13 cellular contexts compared by ENCODE assay signal in the genomic region with DNA sequence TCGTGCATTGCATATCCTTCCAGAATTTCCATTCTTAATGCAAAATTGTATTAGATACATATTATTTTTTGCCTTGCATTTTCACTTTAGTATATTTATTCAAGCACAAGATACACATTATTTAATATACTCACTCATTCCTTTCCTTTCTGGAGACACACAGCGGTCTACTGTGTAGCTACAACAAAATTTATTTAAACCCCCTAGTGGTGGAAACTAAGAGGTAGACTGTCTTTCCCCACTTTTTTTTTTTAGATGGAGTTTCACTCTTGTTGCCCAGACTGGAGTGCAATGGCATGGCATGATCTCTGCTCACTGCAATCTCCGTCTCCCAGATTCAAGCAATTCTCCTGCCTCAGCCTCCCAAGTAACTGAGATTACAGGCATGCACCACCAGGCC.
DNase-seq lines count a peak whose midpoint lies in the region; FAIRE-seq and TF ChIP-seq lines count a peak whose summit lies in the region.
"Had no signal": no experiment of that assay in that cellular context is flagged by ENCODE, and none has a peak within 500 bp of the region (broad histone marks: within the 10 kb centered on the region; RNA-seq: fewer than 3 reads in every experiment).

No MANE protein-coding gene starts in this region.

- H3K79me2 ChIP-seq in Loucy (ENCODE audit: insufficient read depth, low read length): no peaks in the 10 kb centered on the region
- H3K79me2 ChIP-seq in astrocyte (ENCODE audit: insufficient read depth, low read length): no peaks in the 10 kb centered on the region

- TF ChIP-seq CTCF in Loucy (conservative IDR thresholded peaks at IDR 0.05; ENCODE audit: low read length): peak; percentile 49
- peak; percentile 21 for TF ChIP-seq CTCF in astrocyte (IDR thresholded peaks at IDR 0.05; ENCODE audit: insufficient read depth, low read depth, low read length)
- peak; percentile 40 for TF ChIP-seq CTCF in progenitor cell of endocrine pancreas (IDR thresholded peaks at IDR 0.05; ENCODE audit: unreplicated experiment)

- no peaks in the 10 kb centered on the region for H3K36me3 ChIP-seq in Loucy (ENCODE audit: insufficient read depth, low read length)
- H3K36me3 ChIP-seq in astrocyte (ENCODE audit: insufficient read depth, low read length): no peaks in the 10 kb centered on the region
- no peaks in the 10 kb centered on the region for H3K36me3 ChIP-seq in effector memory CD4-positive, alpha-beta T cell (ENCODE audit: control insufficient read depth, insufficient read depth, low read length)
- H3K36me3 ChIP-seq: pancreas, upper lobe of right lung had no signal

- DNase-seq in NCI-H2171 treated with DMSO at 0.1 percent for 48 hours (lab: John Stamatoyannopoulos, UW): peak; percentile 1
- DNase-seq in NCI-H2171 (lab: John Stamatoyannopoulos, UW): no peak
- DNase-seq in astrocyte (ENCODE audit: low read depth): no peak
- no peak for DNase-seq in progenitor cell of endocrine pancreas (ENCODE audit: low spot score, unreplicated experiment)
- DNase-seq in posterior cingulate gyrus: no peak
- DNase-seq in activated CD8-positive, alpha-beta memory T cell treated with anti-CD3 and anti-CD28 coated beads, Interleukin-2, amount 50 U/mL, for 48 hours: no peak
- no peak for DNase-seq in effector memory CD4-positive, alpha-beta T cell
- DNase-seq: activated T-cell treated with anti-CD3 and anti-CD28 coated beads, Interleukin-2, amount 50 U/mL, for 48 hours; pancreas; SHP77 treated with DMSO at 0.1 percent for 48 hours; upper lobe of right lung had no signal

- no peaks in the 10 kb centered on the region for H3K27me3 Mint-ChIP-seq in astrocyte (ENCODE audit: low read depth, unreplicated experiment)
- H3K27me3 Mint-ChIP-seq in progenitor cell of endocrine pancreas: no peaks in the 10 kb centered on the region
- H3K27me3 Mint-ChIP-seq: brain had no signal

- H3K9me3 Mint-ChIP-seq in astrocyte (ENCODE audit: unreplicated experiment): no peaks in the 10 kb centered on the region
- no peaks in the 10 kb centered on the region for H3K9me3 Mint-ChIP-seq in progenitor cell of endocrine pancreas (ENCODE audit: low read depth)
- H3K9me3 Mint-ChIP-seq: brain had no signal

- no peaks in the 10 kb centered on the region for H3K9me2 ChIP-seq in Loucy (replicated peaks; ENCODE audit: low read depth, low read length)

- H3K9ac ChIP-seq in Loucy (ENCODE audit: low read depth, low read length, poor library complexity, severe bottlenecking): no peak overlapping the region
- no peak overlapping the region for H3K9ac ChIP-seq in astrocyte (ENCODE audit: low read length)

- H3K4me2 ChIP-seq in Loucy (ENCODE audit: low read depth, low read length, poor library complexity, severe bottlenecking): no peak overlapping the region
- H3K4me2 ChIP-seq in astrocyte (ENCODE audit: low read length): no peak overlapping the region

- H3K27ac ChIP-seq in astrocyte (ENCODE audit: low read depth, low read length): no peak overlapping the region
- no peak overlapping the region for H3K27ac ChIP-seq in effector memory CD4-positive, alpha-beta T cell (ENCODE audit: insufficient read depth, low read length, poor library complexity, severe bottlenecking)
- H3K27ac ChIP-seq: pancreas, upper lobe of right lung had no signal

- H3F3A ChIP-seq in Loucy (ENCODE audit: low read depth): no peaks in the 10 kb centered on the region

- H3K4me3 Mint-ChIP-seq in astrocyte (ENCODE audit: unreplicated experiment): no peak overlapping the region
- H3K4me3 Mint-ChIP-seq in progenitor cell of endocrine pancreas (ENCODE audit: low read depth): no peak overlapping the region
- H3K4me3 Mint-ChIP-seq: brain had no signal

- H3K27ac Mint-ChIP-seq in astrocyte (ENCODE audit: unreplicated experiment): no peak overlapping the region
- H3K27ac Mint-ChIP-seq in progenitor cell of endocrine pancreas: no peak overlapping the region
- H3K27ac Mint-ChIP-seq: brain had no signal

- no peaks in the 10 kb centered on the region for H3K4me1 Mint-ChIP-seq in astrocyte (ENCODE audit: low read depth, unreplicated experiment)
- H3K4me1 Mint-ChIP-seq in progenitor cell of endocrine pancreas (ENCODE audit: low read depth): peaks cover 2% of the 10 kb centered on the region
- H3K4me1 Mint-ChIP-seq: brain had no signal

- H4K20me1 ChIP-seq in Loucy (ENCODE audit: insufficient read depth, low read length, poor library complexity, severe bottlenecking): no peaks in the 10 kb centered on the region
- H4K20me1 ChIP-seq in astrocyte (ENCODE audit: insufficient read depth, low read length): no peaks in the 10 kb centered on the region

- H3K9me3 ChIP-seq in Loucy (ENCODE audit: insufficient read depth, low read depth, low read length): no peaks in the 10 kb centered on the region
- no peaks in the 10 kb centered on the region for H3K9me3 ChIP-seq in astrocyte (ENCODE audit: insufficient read depth, low read depth, low read length)
- no peaks in the 10 kb centered on the region for H3K9me3 ChIP-seq in effector memory CD4-positive, alpha-beta T cell (ENCODE audit: control insufficient read depth, low read length)
- H3K9me3 ChIP-seq: pancreas, upper lobe of right lung had no signal

- H3K27me3 ChIP-seq in Loucy (ENCODE audit: insufficient read depth, low read length, poor library complexity, severe bottlenecking) (no peaks in the 10 kb centered on the region), astrocyte (ENCODE audit: insufficient read depth, low read length) (no peaks in the 10 kb centered on the region)
- no peaks in the 10 kb centered on the region for H3K27me3 ChIP-seq in effector memory CD4-positive, alpha-beta T cell (replicated peaks; ENCODE audit: control insufficient read depth, insufficient read depth, low read length, poor library complexity, severe bottlenecking)
- H3K27me3 ChIP-seq: pancreas, upper lobe of right lung had no signal

- no peak for FAIRE-seq in astrocyte (lab: Jason Lieb, UNC)
- FAIRE-seq: pancreas had no signal

- H3K4me3 ChIP-seq in Loucy (ENCODE audit: low read length, poor library complexity, severe bottlenecking) (no peak overlapping the region), astrocyte (ENCODE audit: insufficient read depth, low read depth, low read length) (no peak overlapping the region)
- no peak overlapping the region for H3K4me3 ChIP-seq in effector memory CD4-positive, alpha-beta T cell (ENCODE audit: insufficient read depth, low read depth, low read length, poor library complexity, severe bottlenecking)
- H3K4me3 ChIP-seq: pancreas, upper lobe of right lung had no signal

- H2AFZ ChIP-seq in Loucy (ENCODE audit: low read length) (no peak overlapping the region), astrocyte (ENCODE audit: low read depth, low read length) (no peak overlapping the region)

- H3K4me1 ChIP-seq in Loucy (ENCODE audit: insufficient read depth, low read length, poor library complexity, severe bottlenecking) (no peaks in the 10 kb centered on the region), astrocyte (ENCODE audit: insufficient read depth, low read length) (no peaks in the 10 kb centered on the region)
- no peaks in the 10 kb centered on the region for H3K4me1 ChIP-seq in effector memory CD4-positive, alpha-beta T cell (ENCODE audit: control insufficient read depth, insufficient read depth, low read length, poor library complexity, severe bottlenecking)
- H3K4me1 ChIP-seq: pancreas, upper lobe of right lung had no signal

- intact Hi-C loops in posterior cingulate gyrus (cut with DNase I): no loop called here

- H3K36me3 Mint-ChIP-seq in astrocyte (ENCODE audit: low read depth, unreplicated experiment) (no peaks in the 10 kb centered on the region), progenitor cell of endocrine pancreas (ENCODE audit: insufficient read depth) (no peaks in the 10 kb centered on the region)
- H3K36me3 Mint-ChIP-seq: brain had no signal
